Comparison of ENCODE assay signal across 25 cellular contexts in the genomic region with DNA sequence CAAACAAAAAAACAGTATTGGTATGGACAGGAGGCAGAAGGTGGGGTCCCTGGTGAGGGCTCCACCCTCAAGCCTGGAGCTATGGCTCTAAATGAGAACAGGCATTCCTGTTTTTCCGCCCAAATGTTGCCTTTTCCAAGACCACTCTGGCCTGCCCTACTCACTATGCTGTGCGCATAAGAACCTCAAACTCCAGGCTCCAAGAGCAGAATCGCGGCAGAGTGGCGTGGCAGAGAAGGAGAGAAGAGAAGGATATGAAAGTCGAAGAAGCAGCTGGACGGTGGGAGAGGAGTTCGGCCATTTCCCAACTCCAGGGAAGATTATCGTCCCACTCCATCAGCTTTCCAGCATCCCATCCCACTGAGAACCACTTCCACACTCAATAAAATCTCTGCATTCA.
"Had no signal": no experiment of that assay in that cellular context is flagged by ENCODE, and none has a peak within 500 bp of the region (broad histone marks: within the 10 kb centered on the region; RNA-seq: fewer than 3 reads in every experiment).

No MANE protein-coding gene starts in this region.

- H3K4me3 ChIP-seq: cardiac muscle cell, Peyer's patch had no signal

- H3K27ac ChIP-seq: cardiac muscle cell, KMS-11, Peyer's patch, RWPE1, WERI-Rb-1 had no signal

- H3K4me2 ChIP-seq: KMS-11 had no signal

- DNase-seq: activated CD4-positive, alpha-beta T cell treated with anti-CD3 and anti-CD28 coated beads for 48 hours; activated CD4-positive, alpha-beta T cell treated with anti-CD3 and anti-CD28 coated beads, Interleukin-2, amount 50 U/mL, for 4 hours; activated CD8-positive, alpha-beta memory T cell treated with anti-CD3 and anti-CD28 coated beads, Interleukin-2, amount 50 U/mL, for 48 hours; activated CD8-positive, alpha-beta T cell treated with anti-CD3 and anti-CD28 coated beads, Interleukin-2, amount 10 ng/mL, durations not matched to agents 7 days and 5 days; activated naive CD4-positive, alpha-beta T cell treated with anti-CD3 and anti-CD28 coated beads, Interleukin-2, amount 50 U/mL, for 16 hours; activated T-cell treated with anti-CD3 and anti-CD28 coated beads, Interleukin-2, amount 50 U/mL, for 1 hour; aorta; NCI-H1092; NCI-H1417 treated with DMSO at 0.1 percent for 48 hours; NCI-H1694; NCI-H2029; NCI-H2107; NCI-H2171 treated with DMSO at 0.1 percent for 48 hours; NCI-H510A treated with DMSO at 0.1 percent for 48 hours; NK-92 treated with Interleukin-12 subunit alpha and Interleukin-12 subunit beta, amount 100 ng/mL, for 24 hours; OCI-M1; Peyer's patch; SHP77 treated with DMSO at 0.1 percent for 48 hours; T-cell; T-helper 2 cell; T1000; WERI-Rb-1 had no signal

- H3K4me1 Mint-ChIP-seq: T-cell had no signal

- H3K27me3 Mint-ChIP-seq: T-cell had no signal

- H3K27ac Mint-ChIP-seq: activated CD8-positive, alpha-beta T cell treated with anti-CD3 and anti-CD28 coated beads, Interleukin-2, amount 10 ng/mL, durations not matched to agents 7 days and 5 days; T-cell had no signal

- H3K4me3 Mint-ChIP-seq: activated CD8-positive, alpha-beta T cell treated with anti-CD3 and anti-CD28 coated beads, Interleukin-2, amount 10 ng/mL, durations not matched to agents 7 days and 5 days; T-cell had no signal

- H3K9me3 ChIP-seq: Peyer's patch had no signal

- H3K4me1 ChIP-seq: Peyer's patch had no signal

- H3K36me3 ChIP-seq: cardiac muscle cell, Peyer's patch, WERI-Rb-1 had no signal

- H3K36me3 Mint-ChIP-seq: T-cell had no signal

- H3K27me3 ChIP-seq: cardiac muscle cell, Peyer's patch had no signal

- H3K9ac ChIP-seq: KMS-11 had no signal
